8 cellular contexts compared by ENCODE assay signal in the genomic region with DNA sequence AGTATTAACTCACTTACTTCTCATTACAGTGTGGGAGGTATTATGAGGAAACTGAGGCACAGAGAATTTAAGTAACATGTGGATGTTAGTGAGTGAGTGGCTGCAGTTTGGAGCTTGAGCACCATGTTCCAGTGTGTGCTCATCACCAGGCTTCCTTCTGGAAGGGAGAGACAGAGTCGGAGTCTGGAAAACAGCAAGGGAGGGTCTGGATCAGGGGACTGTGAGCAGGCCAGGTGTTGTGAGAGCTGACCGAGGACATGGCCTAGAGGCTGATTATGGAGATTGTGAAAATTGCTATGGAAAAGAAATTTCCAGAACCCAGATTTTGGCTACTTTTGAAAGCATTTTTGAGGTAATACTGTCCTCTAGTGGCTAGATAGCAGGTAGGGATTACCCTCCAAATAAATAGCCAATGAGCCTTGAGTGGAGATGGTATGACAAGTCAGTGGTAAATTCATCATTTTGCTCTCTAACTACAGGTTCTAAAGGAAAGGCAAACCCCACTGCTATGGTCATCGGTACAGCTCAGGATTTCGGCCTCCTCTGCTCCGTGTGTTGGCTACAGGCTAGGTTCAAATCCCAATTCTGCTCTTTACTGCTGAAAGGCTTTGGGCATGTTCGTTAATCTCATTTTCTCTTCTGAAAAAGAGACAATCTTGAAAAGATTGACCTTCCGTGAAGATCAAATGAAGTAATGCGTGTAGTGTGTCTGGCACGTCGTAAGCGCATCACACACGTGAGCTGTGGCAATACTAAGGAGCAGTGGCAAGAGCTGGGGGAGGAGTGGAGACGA. TPM values are rescaled to one million over a fixed set of nuclear protein-coding genes. Genes with fewer than 3 reads are reported as not detected.
A peak's percentile ranks its signal among the peaks of the same experiment; 100 is the strongest.
DNase-seq lines count a peak whose midpoint lies in the region; ATAC-seq, FAIRE-seq and TF ChIP-seq lines count a peak whose summit lies in the region.

No MANE protein-coding gene starts in this region.

- ATAC-seq in natural killer cell treated with Interleukin-12 subunit alpha and Interleukin-12 subunit beta and Interleukin-15 and Interleukin-18, amount 100 ng/mL, for 72 hours: no peak

- H3K36me3 Mint-ChIP-seq in natural killer cell treated with Interleukin-12 subunit alpha and Interleukin-12 subunit beta and Interleukin-15 and Interleukin-18, amount 100 ng/mL, for 72 hours: no peaks in the 10 kb centered on the region

- H3K36me3 ChIP-seq in bronchial epithelial cell (ENCODE audit: control insufficient read depth, insufficient read depth, low read length): no peaks in the 10 kb centered on the region

- no peaks in the 10 kb centered on the region for H3K4me1 Mint-ChIP-seq in natural killer cell treated with Interleukin-12 subunit alpha and Interleukin-12 subunit beta and Interleukin-15 and Interleukin-18, amount 100 ng/mL, for 72 hours (ENCODE audit: low read depth in 2 of 2)

- TF ChIP-seq CTCF in bronchial epithelial cell (IDR thresholded peaks at IDR 0.05; ENCODE audit: insufficient read depth, low read length, severe bottlenecking): peak; percentile 91

- DNase-seq in NCI-H524 (lab: John Stamatoyannopoulos, UW) (peak; percentile 3 to 49), NCI-H524 treated with DMSO at 0.1 percent for 48 hours (lab: John Stamatoyannopoulos, UW) (no peak), NCI-H1048 (lab: John Stamatoyannopoulos, UW) (peak; percentile 25), bronchial epithelial cell (ENCODE audit: low read depth) (peak; percentile 60), lung microvascular endothelial cell (ENCODE audit: low read depth in 2 of 2) (peak; percentile 47 to 56), C1 segment of cervical spinal cord (lab: John Stamatoyannopoulos, UW) (no peak)
- DNase-seq in stimulated activated CD4-positive, alpha-beta T cell treated with anti-CD3 and anti-CD28 coated beads, Interleukin-15, amount 100 ng/mL, for 24 hours: no peak
- DNase-seq in natural killer cell treated with Interleukin-12 subunit alpha and Interleukin-12 subunit beta and Interleukin-15 and Interleukin-18, amount 100 ng/mL, for 72 hours (ENCODE audit: low spot score): no peak

- peak; percentile 7 for FAIRE-seq in bronchial epithelial cell (lab: Jason Lieb, UNC)

- H3K27ac Mint-ChIP-seq in natural killer cell treated with Interleukin-12 subunit alpha and Interleukin-12 subunit beta and Interleukin-15 and Interleukin-18, amount 100 ng/mL, for 72 hours: no peak overlapping the region

- H3K27me3 ChIP-seq in bronchial epithelial cell (ENCODE audit: control insufficient read depth, insufficient read depth, low read length): peaks cover 2% of the 10 kb centered on the region

- peaks cover 9 to 30% of the 10 kb centered on the region in 2 donors for H3K27me3 Mint-ChIP-seq in natural killer cell treated with Interleukin-12 subunit alpha and Interleukin-12 subunit beta and Interleukin-15 and Interleukin-18, amount 100 ng/mL, for 72 hours

- H3K4me3 ChIP-seq in bronchial epithelial cell (ENCODE audit: low read depth, low read length): no peak overlapping the region

- no peak overlapping the region for H3K4me3 Mint-ChIP-seq in natural killer cell treated with Interleukin-12 subunit alpha and Interleukin-12 subunit beta and Interleukin-15 and Interleukin-18, amount 100 ng/mL, for 72 hours

- no peaks in the 10 kb centered on the region for H3K9me3 Mint-ChIP-seq in natural killer cell treated with Interleukin-12 subunit alpha and Interleukin-12 subunit beta and Interleukin-15 and Interleukin-18, amount 100 ng/mL, for 72 hours

RNA-seq across cellular contexts. Expression of gene HAO2, which starts 1.1 kb away (rescaled TPM):
- total RNA-seq in bronchial epithelial cell (0.13 TPM in 1 of 2 replicates, not detected in the other), lung microvascular endothelial cell (not detected in 2 replicates)
- total RNA-seq in natural killer cell treated with Interleukin-12 subunit alpha and Interleukin-12 subunit beta and Interleukin-15 and Interleukin-18, amount 100 ng/mL, for 72 hours: not detected

RNA-seq across cellular contexts. Expression of gene HSD3B2, which starts 47.4 kb away (rescaled TPM):
- total RNA-seq in bronchial epithelial cell (not detected in 2 replicates), lung microvascular endothelial cell (not detected in 2 replicates)
- total RNA-seq in natural killer cell treated with Interleukin-12 subunit alpha and Interleukin-12 subunit beta and Interleukin-15 and Interleukin-18, amount 100 ng/mL, for 72 hours: not detected

Comparison
In these comparisons a context has a peak if more than half of its experiments do, and no peak if none do; other contexts are left out.
1. DNase-seq: peak in NCI-H524 (2 of 2), NCI-H1048 (single experiment), bronchial epithelial cell (single experiment) and lung microvascular endothelial cell (2 of 2); none in NCI-H524 treated with DMSO at 0.1 percent for 48 hours (single experiment), C1 segment of cervical spinal cord (0 of 14), stimulated activated CD4-positive, alpha-beta T cell treated with anti-CD3 and anti-CD28 coated beads, Interleukin-15, amount 100 ng/mL, for 24 hours (single experiment) and natural killer cell treated with Interleukin-12 subunit alpha and Interleukin-12 subunit beta and Interleukin-15 and Interleukin-18, amount 100 ng/mL, for 72 hours (single experiment).